Comparison of ENCODE assay signal across 31 cellular contexts in the genomic region with DNA sequence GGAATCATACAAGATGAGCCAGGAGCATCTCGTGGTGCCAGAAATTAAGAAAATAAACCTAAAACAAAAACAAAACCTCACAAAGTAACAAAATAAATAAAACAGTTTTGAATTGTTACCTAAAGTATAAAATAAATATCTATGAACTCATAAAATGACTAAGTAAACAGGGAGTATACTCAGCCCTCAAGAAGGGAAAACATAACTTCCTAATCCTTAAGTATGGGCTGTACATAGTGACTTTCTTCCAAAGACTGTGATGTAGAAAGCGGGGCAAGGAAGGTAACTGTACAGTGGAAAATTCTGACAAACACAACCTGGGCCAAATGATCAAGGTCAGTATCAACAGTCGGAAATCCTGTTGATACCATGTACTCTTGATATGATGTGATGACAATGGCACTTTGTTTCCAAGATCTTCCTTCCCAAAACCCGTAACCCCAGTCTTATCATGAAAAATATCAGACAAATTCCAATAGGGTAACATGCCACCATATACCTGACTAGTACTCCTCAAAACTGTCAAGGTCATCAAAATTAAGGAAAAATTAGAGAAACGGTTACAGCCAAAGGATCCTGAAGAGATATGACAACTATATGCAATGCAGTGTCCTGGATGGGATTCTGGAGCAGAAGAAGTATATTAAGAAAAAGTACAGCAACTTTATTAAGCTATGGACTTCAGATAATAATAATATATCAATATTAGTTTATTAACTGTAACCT.
"Had no signal": no experiment of that assay in that cellular context is flagged by ENCODE, and none has a peak within 500 bp of the region (broad histone marks: within the 10 kb centered on the region; RNA-seq: fewer than 3 reads in every experiment).

No MANE protein-coding gene starts in this region.

- H3K36me3 ChIP-seq: heart right ventricle, lower lobe of right lung, neural progenitor cell, neutrophil, ovary, right atrium auricular region, right lobe of liver, tibial nerve, vagina had no signal

- H3K27ac Mint-ChIP-seq: mesothelial cell of epicardium; naive B cell; natural killer cell; nephron progenitor cell; neural progenitor cell; progenitor cell of endocrine pancreas; stimulated activated naive B cell treated with anti-CD40 and anti-IgM and Interleukin-4, amounts not matched to agents 10 μg/mL and 1 μg/mL and 100 μg/mL, for 72 hours; stimulated activated naive CD8-positive, alpha-beta T cell treated with anti-CD3 and anti-CD28 coated beads, Interleukin-15, Interleukin-2, amounts not matched to agents 100 ng/mL and 50 ng/mL, for 24 hours; type B pancreatic cell had no signal

- H3K9ac ChIP-seq: neural progenitor cell had no signal

- H3K4me2 ChIP-seq: hepatocyte, neural progenitor cell, smooth muscle cell had no signal

- H3K79me2 ChIP-seq: hepatocyte had no signal

- H3K4me3 Mint-ChIP-seq: mesothelial cell of epicardium; naive B cell; natural killer cell; nephron progenitor cell; neural progenitor cell; stimulated activated naive B cell treated with anti-CD40 and anti-IgM and Interleukin-4, amounts not matched to agents 10 μg/mL and 1 μg/mL and 100 μg/mL, for 72 hours; stimulated activated naive CD8-positive, alpha-beta T cell treated with anti-CD3 and anti-CD28 coated beads, Interleukin-15, Interleukin-2, amounts not matched to agents 100 ng/mL and 50 ng/mL, for 24 hours; type B pancreatic cell had no signal

- ATAC-seq: heart right ventricle; left cardiac atrium; left lobe of liver; left ventricle myocardium superior; lower lobe of right lung; natural killer cell; stimulated activated naive B cell treated with anti-CD40 and anti-IgM and Interleukin-4, amounts not matched to agents 10 μg/mL and 1 μg/mL and 100 μg/mL, for 72 hours had no signal

- H3K4me1 Mint-ChIP-seq: naive B cell; natural killer cell; nephron progenitor cell; neural progenitor cell; stimulated activated naive B cell treated with anti-CD40 and anti-IgM and Interleukin-4, amounts not matched to agents 10 μg/mL and 1 μg/mL and 100 μg/mL, for 72 hours had no signal

- H3K4me1 ChIP-seq: heart right ventricle, lower lobe of right lung, neural progenitor cell, right atrium auricular region, right lobe of liver, tibial nerve, vagina had no signal

- H3K27me3 ChIP-seq: heart right ventricle, hepatocyte, neural progenitor cell, neutrophil, ovary, right atrium auricular region, right lobe of liver, tibial nerve, vagina had no signal

- H3K9me3 Mint-ChIP-seq: mesothelial cell of epicardium; nephron progenitor cell; neural progenitor cell; stimulated activated naive B cell treated with anti-CD40 and anti-IgM and Interleukin-4, amounts not matched to agents 10 μg/mL and 1 μg/mL and 100 μg/mL, for 72 hours; type B pancreatic cell had no signal

- H3K27ac ChIP-seq: heart right ventricle, hepatocyte, lower lobe of right lung, neural progenitor cell, neutrophil, ovary, right atrium auricular region, right lobe of liver, tibial nerve, vagina had no signal

- DNase-seq: heart right ventricle; kidney glomerular epithelial cell; left cardiac atrium; left ventricle myocardium superior; lower lobe of right lung; mammary epithelial cell; mesendoderm; naive B cell; natural killer cell; nephron progenitor cell; occipital lobe; ovary; right lobe of liver; stimulated activated CD4-positive, alpha-beta T cell treated with anti-CD3 and anti-CD28 coated beads, Interleukin-12 subunit alpha, Interleukin-12 subunit beta, amount 100 ng/mL, for 4 hours; stimulated activated CD4-positive, alpha-beta T cell treated with anti-CD3 and anti-CD28 coated beads, Interleukin-15, amount 100 ng/mL, for 24 hours; stimulated activated CD4-positive, alpha-beta T cell treated with anti-CD3 and anti-CD28 coated beads, Interleukin-2, amount 100 ng/mL, for 24 hours; stimulated activated CD4-positive, alpha-beta T cell treated with anti-CD3 and anti-CD28 coated beads, Interleukin-4, amount 100 ng/mL, for 1 hour; stimulated activated naive B cell treated with anti-CD40 and anti-IgM and Interleukin-4, amounts not matched to agents 10 μg/mL and 1 μg/mL and 100 μg/mL, for 72 hours; substantia nigra had no signal

- H3K9me3 ChIP-seq: lower lobe of right lung, neutrophil, ovary, right lobe of liver, tibial nerve, vagina had no signal

- H3K4me3 ChIP-seq: heart right ventricle, hepatocyte, lower lobe of right lung, neural progenitor cell, ovary, right atrium auricular region, right lobe of liver, smooth muscle cell, tibial nerve, vagina had no signal

- H3K36me3 Mint-ChIP-seq: mesothelial cell of epicardium; naive B cell; natural killer cell; neural progenitor cell; stimulated activated naive B cell treated with anti-CD40 and anti-IgM and Interleukin-4, amounts not matched to agents 10 μg/mL and 1 μg/mL and 100 μg/mL, for 72 hours; type B pancreatic cell had no signal

- H2AFZ ChIP-seq: hepatocyte, neural progenitor cell had no signal

- H3K27me3 Mint-ChIP-seq: progenitor cell of endocrine pancreas; stimulated activated naive B cell treated with anti-CD40 and anti-IgM and Interleukin-4, amounts not matched to agents 10 μg/mL and 1 μg/mL and 100 μg/mL, for 72 hours; stimulated activated naive CD8-positive, alpha-beta T cell treated with anti-CD3 and anti-CD28 coated beads, Interleukin-15, Interleukin-2, amounts not matched to agents 100 ng/mL and 50 ng/mL, for 24 hours; type B pancreatic cell had no signal
